In genomic region chr19:13095934-13096890, GRCh38 we compare ENCODE assay signal across 8 cellular contexts. TPM values are rescaled to one million over a fixed set of nuclear protein-coding genes. Genes with fewer than 3 reads are reported as not detected.
DNase-seq lines count a peak whose midpoint lies in the region; ATAC-seq, FAIRE-seq and TF ChIP-seq lines count a peak whose summit lies in the region.

No MANE protein-coding gene starts in this region.

- H3K79me2 ChIP-seq in osteoblast (ENCODE audit: insufficient read depth, low read length) = no peaks in the 10 kb centered on the region

- no peak for FAIRE-seq in HTR-8/SVneo (lab: Jason Lieb, UNC)

- no peak for DNase-seq in NT2/D1 (ENCODE audit: low read depth, low spot score)
- DNase-seq in ecto neural progenitor cell (ENCODE audit: low spot score) = peak; percentile 83
- DNase-seq in osteoblast (ENCODE audit: insufficient read length, low spot score, missing footprints) = peak; percentile 88
- no peak for DNase-seq in HTR-8/SVneo (ENCODE audit: insufficient read length, low spot score)
- no peak for DNase-seq in NCI-H2029 treated with DMSO at 0.1 percent for 48 hours (lab: John Stamatoyannopoulos, UW)

- no peak overlapping the region for H3K27ac ChIP-seq in osteoblast (ENCODE audit: low read depth, low read length)

- peaks cover 21% of the 10 kb centered on the region for H4K20me1 ChIP-seq in osteoblast (ENCODE audit: insufficient read depth, low read length)

- H3K27me3 ChIP-seq in NT2/D1 (ENCODE audit: insufficient read depth, insufficient read length) (peaks cover 42% of the 10 kb centered on the region), osteoblast (ENCODE audit: insufficient read depth, low read length) (no peaks in the 10 kb centered on the region)

- no peak overlapping the region for H3K4me2 ChIP-seq in osteoblast (ENCODE audit: insufficient read depth, low read length)

- H3K4me1 ChIP-seq in NT2/D1 (ENCODE audit: insufficient read depth, insufficient read length) (peaks cover 27% of the 10 kb centered on the region), osteoblast (ENCODE audit: insufficient read depth, low read length) (peaks cover 14% of the 10 kb centered on the region)

- H3K4me3 ChIP-seq in GM12875 (ENCODE audit: low read depth, low read length) = peak overlapping the region; percentile 7
- peak overlapping the region; percentile 24 for H3K4me3 ChIP-seq in NT2/D1 (ENCODE audit: insufficient read length, low read depth)
- H3K4me3 ChIP-seq in osteoblast (ENCODE audit: insufficient read depth, low read length) = no peak overlapping the region

- ATAC-seq in GM21526 (IDR thresholded peaks at IDR 0.05; ENCODE audit: low FRiP score, unreplicated experiment) (no peak), esophagus mucosa (no peak)

- peak overlapping the region; percentile 65 for H3K9ac ChIP-seq in NT2/D1 (ENCODE audit: insufficient read length, low read depth)

- H3K9me3 ChIP-seq in NT2/D1 (ENCODE audit: insufficient read depth, low read length) (no peaks in the 10 kb centered on the region), osteoblast (ENCODE audit: low read depth, low read length) (no peaks in the 10 kb centered on the region)

- no peak overlapping the region for H2AFZ ChIP-seq in osteoblast (ENCODE audit: low read length)

- TF ChIP-seq CTCF in GM12875 (IDR thresholded peaks at IDR 0.05; ENCODE audit: borderline replicate concordance, insufficient read depth, low read depth, low read length) (peak; percentile 26; the same call in 1 of the 2 replicates), osteoblast (IDR thresholded peaks at IDR 0.05; ENCODE audit: extremely low read depth, low read depth, low read length) (no peak)

- H3K36me3 ChIP-seq in NT2/D1 (ENCODE audit: insufficient read depth, insufficient read length, low read length) = no peaks in the 10 kb centered on the region
- H3K36me3 ChIP-seq in osteoblast (ENCODE audit: insufficient read depth, low read length) = peaks cover 16% of the 10 kb centered on the region

RNA-seq across cellular contexts. Expression of gene LYL1, which starts 6.4 kb away (rescaled TPM):
- total RNA-seq in osteoblast (0.29 and 0.36 TPM in 2 replicates), esophagus mucosa (1.4 TPM)

RNA-seq across cellular contexts. Expression of gene TRMT1, which starts 20.3 kb away (rescaled TPM):
- total RNA-seq in osteoblast (18.6 and 29.7 TPM in 2 replicates), esophagus mucosa (23.8 TPM)

RNA-seq across cellular contexts. Expression of gene NACC1, which starts 21.9 kb away (rescaled TPM):
- total RNA-seq in osteoblast (53.9 and 62.5 TPM in 2 replicates), esophagus mucosa (40.0 TPM)

RNA-seq across cellular contexts. Expression of gene STX10, which starts 54.0 kb away (rescaled TPM):
- total RNA-seq in osteoblast (78.4 and 81.1 TPM in 2 replicates), esophagus mucosa (46.0 TPM)

RNA-seq across cellular contexts. Expression of gene IER2, which starts 54.0 kb away (rescaled TPM):
- total RNA-seq in osteoblast = 14.8 and 15.9 TPM in 2 replicates
- 97.7 TPM for total RNA-seq in esophagus mucosa

Comparison
In these comparisons a context has a peak if more than half of its experiments do, and no peak if none do; other contexts are left out.
1. DNase-seq: peak in ecto neural progenitor cell (single experiment) and osteoblast (single experiment); none in NT2/D1 (single experiment), HTR-8/SVneo (single experiment) and NCI-H2029 treated with DMSO at 0.1 percent for 48 hours (single experiment).